ENCODE assay signal across 1 cellular context in the genomic region with DNA sequence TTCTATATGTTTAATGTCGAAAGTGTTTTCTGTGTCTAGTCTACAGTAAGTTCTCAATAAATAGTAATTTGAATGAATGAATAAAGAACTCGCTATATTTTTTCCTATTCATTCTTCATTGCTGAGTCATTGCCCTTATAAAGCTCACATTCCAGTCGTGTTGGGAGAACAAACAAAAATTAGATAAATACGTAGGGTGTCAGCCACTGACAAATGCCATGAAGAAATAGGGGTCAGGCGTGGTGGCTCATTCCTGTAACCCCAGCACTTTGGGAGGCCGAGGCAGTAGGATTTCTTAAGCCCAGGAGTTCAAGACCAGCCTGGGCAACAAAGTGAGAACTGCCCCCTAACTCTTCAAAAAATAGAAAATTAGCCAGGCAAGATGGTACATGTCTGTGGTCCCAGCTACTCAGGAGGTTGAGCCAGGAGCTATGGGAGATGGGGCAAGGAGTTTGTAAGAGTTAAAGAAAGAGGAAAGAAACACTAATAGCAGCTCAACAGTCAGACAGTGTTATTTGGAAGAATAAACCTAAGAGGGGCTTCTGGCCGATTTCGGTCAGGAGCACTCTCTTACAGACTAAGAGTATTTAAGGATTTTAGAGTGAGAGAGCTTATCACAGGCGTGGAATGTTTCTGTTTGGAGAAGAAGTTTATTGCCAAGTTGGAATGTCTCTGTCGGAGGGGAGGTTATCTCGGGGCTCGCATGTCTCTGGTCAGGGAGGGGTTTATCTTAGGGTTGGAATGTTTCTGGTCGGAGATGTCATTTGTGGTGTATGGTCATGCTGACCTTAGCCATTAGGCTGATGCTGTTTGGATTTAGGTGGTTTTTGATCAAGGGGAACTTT.
TF ChIP-seq lines count a peak whose summit lies in the region.

No MANE protein-coding gene starts in this region.

TF ChIP-seq in H1, 55 proteins besides CTCF, POLR2A, EP300 and RAD21:
- no peak for TF ChIP-seq KDM4A (IDR thresholded peaks at IDR 0.05; ENCODE audit: low read depth, low read length, severe bottlenecking)
- no peak for TF ChIP-seq BCL11A (IDR thresholded peaks at IDR 0.05; ENCODE audit: low read depth in 2 of 2, low read length in 2 of 2)
- TF ChIP-seq SAP30 (IDR thresholded peaks at IDR 0.05; ENCODE audit: insufficient read depth, insufficient replicate concordance, low read length) = no peak
- no peak for TF ChIP-seq MAFK (IDR thresholded peaks at IDR 0.05; ENCODE audit: low read depth, low read length)
- no peak for TF ChIP-seq JUN (IDR thresholded peaks at IDR 0.05; ENCODE audit: low read depth, low read length)
- no peak for TF ChIP-seq BRCA1 (IDR thresholded peaks at IDR 0.05; ENCODE audit: low read depth, low read length)
- no peak for TF ChIP-seq FOSL1 (IDR thresholded peaks at IDR 0.05; ENCODE audit: insufficient read depth, low read depth, low read length)
- no peak for TF ChIP-seq TAF1 (IDR thresholded peaks at IDR 0.05; ENCODE audit: low read depth, low read length)
- TF ChIP-seq EGR1 (IDR thresholded peaks at IDR 0.05; ENCODE audit: borderline replicate concordance, low read depth, low read length) = no peak
- no peak for TF ChIP-seq SIRT6 (IDR thresholded peaks at IDR 0.05; ENCODE audit: low read length)
- no peak for TF ChIP-seq SP2 (IDR thresholded peaks at IDR 0.05; ENCODE audit: low read length)
- no peak for TF ChIP-seq SP4 (IDR thresholded peaks at IDR 0.05; ENCODE audit: low read length)
- TF ChIP-seq EZH2 (IDR thresholded peaks at IDR 0.05; ENCODE audit: low read depth, low read length, severe bottlenecking) = no peak
- TF ChIP-seq, protein P1, sequence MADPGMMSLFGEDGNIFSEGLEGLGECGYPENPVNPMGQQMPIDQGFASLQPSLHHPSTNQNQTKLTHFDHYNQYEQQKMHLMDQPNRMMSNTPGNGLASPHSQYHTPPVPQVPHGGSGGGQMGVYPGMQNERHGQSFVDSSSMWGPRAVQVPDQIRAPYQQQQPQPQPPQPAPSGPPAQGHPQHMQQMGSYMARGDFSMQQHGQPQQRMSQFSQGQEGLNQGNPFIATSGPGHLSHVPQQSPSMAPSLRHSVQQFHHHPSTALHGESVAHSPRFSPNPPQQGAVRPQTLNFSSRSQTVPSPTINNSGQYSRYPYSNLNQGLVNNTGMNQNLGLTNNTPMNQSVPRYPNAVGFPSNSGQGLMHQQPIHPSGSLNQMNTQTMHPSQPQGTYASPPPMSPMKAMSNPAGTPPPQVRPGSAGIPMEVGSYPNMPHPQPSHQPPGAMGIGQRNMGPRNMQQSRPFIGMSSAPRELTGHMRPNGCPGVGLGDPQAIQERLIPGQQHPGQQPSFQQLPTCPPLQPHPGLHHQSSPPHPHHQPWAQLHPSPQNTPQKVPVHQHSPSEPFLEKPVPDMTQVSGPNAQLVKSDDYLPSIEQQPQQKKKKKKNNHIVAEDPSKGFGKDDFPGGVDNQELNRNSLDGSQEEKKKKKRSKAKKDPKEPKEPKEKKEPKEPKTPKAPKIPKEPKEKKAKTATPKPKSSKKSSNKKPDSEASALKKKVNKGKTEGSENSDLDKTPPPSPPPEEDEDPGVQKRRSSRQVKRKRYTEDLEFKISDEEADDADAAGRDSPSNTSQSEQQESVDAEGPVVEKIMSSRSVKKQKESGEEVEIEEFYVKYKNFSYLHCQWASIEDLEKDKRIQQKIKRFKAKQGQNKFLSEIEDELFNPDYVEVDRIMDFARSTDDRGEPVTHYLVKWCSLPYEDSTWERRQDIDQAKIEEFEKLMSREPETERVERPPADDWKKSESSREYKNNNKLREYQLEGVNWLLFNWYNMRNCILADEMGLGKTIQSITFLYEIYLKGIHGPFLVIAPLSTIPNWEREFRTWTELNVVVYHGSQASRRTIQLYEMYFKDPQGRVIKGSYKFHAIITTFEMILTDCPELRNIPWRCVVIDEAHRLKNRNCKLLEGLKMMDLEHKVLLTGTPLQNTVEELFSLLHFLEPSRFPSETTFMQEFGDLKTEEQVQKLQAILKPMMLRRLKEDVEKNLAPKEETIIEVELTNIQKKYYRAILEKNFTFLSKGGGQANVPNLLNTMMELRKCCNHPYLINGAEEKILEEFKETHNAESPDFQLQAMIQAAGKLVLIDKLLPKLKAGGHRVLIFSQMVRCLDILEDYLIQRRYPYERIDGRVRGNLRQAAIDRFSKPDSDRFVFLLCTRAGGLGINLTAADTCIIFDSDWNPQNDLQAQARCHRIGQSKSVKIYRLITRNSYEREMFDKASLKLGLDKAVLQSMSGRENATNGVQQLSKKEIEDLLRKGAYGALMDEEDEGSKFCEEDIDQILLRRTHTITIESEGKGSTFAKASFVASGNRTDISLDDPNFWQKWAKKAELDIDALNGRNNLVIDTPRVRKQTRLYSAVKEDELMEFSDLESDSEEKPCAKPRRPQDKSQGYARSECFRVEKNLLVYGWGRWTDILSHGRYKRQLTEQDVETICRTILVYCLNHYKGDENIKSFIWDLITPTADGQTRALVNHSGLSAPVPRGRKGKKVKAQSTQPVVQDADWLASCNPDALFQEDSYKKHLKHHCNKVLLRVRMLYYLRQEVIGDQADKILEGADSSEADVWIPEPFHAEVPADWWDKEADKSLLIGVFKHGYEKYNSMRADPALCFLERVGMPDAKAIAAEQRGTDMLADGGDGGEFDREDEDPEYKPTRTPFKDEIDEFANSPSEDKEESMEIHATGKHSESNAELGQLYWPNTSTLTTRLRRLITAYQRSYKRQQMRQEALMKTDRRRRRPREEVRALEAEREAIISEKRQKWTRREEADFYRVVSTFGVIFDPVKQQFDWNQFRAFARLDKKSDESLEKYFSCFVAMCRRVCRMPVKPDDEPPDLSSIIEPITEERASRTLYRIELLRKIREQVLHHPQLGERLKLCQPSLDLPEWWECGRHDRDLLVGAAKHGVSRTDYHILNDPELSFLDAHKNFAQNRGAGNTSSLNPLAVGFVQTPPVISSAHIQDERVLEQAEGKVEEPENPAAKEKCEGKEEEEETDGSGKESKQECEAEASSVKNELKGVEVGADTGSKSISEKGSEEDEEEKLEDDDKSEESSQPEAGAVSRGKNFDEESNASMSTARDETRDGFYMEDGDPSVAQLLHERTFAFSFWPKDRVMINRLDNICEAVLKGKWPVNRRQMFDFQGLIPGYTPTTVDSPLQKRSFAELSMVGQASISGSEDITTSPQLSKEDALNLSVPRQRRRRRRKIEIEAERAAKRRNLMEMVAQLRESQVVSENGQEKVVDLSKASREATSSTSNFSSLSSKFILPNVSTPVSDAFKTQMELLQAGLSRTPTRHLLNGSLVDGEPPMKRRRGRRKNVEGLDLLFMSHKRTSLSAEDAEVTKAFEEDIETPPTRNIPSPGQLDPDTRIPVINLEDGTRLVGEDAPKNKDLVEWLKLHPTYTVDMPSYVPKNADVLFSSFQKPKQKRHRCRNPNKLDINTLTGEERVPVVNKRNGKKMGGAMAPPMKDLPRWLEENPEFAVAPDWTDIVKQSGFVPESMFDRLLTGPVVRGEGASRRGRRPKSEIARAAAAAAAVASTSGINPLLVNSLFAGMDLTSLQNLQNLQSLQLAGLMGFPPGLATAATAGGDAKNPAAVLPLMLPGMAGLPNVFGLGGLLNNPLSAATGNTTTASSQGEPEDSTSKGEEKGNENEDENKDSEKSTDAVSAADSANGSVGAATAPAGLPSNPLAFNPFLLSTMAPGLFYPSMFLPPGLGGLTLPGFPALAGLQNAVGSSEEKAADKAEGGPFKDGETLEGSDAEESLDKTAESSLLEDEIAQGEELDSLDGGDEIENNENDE (IDR thresholded peaks at IDR 0.05; ENCODE audit: insufficient replicate concordance, low read length) = no peak
- TF ChIP-seq NRF1 (IDR thresholded peaks at IDR 0.05; ENCODE audit: low read depth, low read length) = no peak
- TF ChIP-seq, protein P2, sequence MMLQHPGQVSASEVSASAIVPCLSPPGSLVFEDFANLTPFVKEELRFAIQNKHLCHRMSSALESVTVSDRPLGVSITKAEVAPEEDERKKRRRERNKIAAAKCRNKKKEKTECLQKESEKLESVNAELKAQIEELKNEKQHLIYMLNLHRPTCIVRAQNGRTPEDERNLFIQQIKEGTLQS (IDR thresholded peaks at IDR 0.05; ENCODE audit: insufficient read depth, low read depth, low read length) = no peak
- no peak for TF ChIP-seq GTF2F1 (IDR thresholded peaks at IDR 0.05; ENCODE audit: borderline replicate concordance, low read depth, low read length)
- no peak for TF ChIP-seq HDAC6 (IDR thresholded peaks at IDR 0.05; ENCODE audit: low read depth, low read length)
- TF ChIP-seq, protein P3, sequence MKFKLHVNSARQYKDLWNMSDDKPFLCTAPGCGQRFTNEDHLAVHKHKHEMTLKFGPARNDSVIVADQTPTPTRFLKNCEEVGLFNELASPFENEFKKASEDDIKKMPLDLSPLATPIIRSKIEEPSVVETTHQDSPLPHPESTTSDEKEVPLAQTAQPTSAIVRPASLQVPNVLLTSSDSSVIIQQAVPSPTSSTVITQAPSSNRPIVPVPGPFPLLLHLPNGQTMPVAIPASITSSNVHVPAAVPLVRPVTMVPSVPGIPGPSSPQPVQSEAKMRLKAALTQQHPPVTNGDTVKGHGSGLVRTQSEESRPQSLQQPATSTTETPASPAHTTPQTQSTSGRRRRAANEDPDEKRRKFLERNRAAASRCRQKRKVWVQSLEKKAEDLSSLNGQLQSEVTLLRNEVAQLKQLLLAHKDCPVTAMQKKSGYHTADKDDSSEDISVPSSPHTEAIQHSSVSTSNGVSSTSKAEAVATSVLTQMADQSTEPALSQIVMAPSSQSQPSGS (IDR thresholded peaks at IDR 0.05; ENCODE audit: low read length) = no peak
- no peak for TF ChIP-seq ASH2L (IDR thresholded peaks at IDR 0.05; ENCODE audit: low read length)
TF ChIP-seq in H1: peak in this region for 0.
